ENCODE assay signal across 1 cellular context in genomic region chr7:2232766-2233520, GRCh38.
A peak's percentile ranks its signal among the peaks of the same experiment; 100 is the strongest.
TF ChIP-seq lines count a peak whose summit lies in the region.

TSS of gene MAD1L1 (minus strand) at chr7:2232945. CDS start at chr7:2230133, 2,812 bp downstream.

TF ChIP-seq in HepG2, 621 proteins besides CTCF, POLR2A, EP300 and RAD21 (continued from another document and continues in another):
- TF ChIP-seq, protein P1, sequence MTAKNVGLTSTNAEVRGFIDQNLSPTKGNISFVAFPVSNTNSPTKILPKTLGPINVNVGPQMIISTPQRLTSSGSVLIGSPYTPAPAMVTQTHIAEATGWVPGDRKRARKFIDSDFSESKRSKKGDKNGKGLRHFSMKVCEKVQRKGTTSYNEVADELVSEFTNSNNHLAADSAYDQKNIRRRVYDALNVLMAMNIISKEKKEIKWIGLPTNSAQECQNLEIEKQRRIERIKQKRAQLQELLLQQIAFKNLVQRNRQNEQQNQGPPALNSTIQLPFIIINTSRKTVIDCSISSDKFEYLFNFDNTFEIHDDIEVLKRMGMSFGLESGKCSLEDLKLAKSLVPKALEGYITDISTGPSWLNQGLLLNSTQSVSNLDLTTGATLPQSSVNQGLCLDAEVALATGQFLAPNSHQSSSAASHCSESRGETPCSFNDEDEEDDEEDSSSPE (CRISPR knock-in tag; IDR thresholded peaks at IDR 0.05), result peak; percentile 67; the same call in 1 of the 2 replicates
- TF ChIP-seq ZSCAN21 (CRISPR knock-in tag; IDR thresholded peaks at IDR 0.05; ENCODE audit: borderline replicate concordance) (no peak), AGO2 (optimal IDR thresholded peaks at IDR 0.05; ENCODE audit: low read depth, low read length) (peak; percentile 88), TCF7 (IDR thresholded peaks at IDR 0.05; ENCODE audit: low read depth) (no peak), KLF16 (CRISPR knock-in tag; IDR thresholded peaks at IDR 0.05) (peak in 1 of 2 experiments; percentile 48; a peak in 1 of 4 replicates), MTA1 (CRISPR knock-in tag; IDR thresholded peaks at IDR 0.05; ENCODE audit: borderline replicate concordance) (no peak), ZNF883 (CRISPR knock-in tag; IDR thresholded peaks at IDR 0.05; ENCODE audit: not compliant biosample characterization) (peak; percentile 38), MED8 (CRISPR knock-in tag; IDR thresholded peaks at IDR 0.05; ENCODE audit: insufficient replicate concordance) (peak; percentile 77), ZMYM2 (CRISPR knock-in tag; IDR thresholded peaks at IDR 0.05) (no peak), KLF6 (CRISPR knock-in tag; IDR thresholded peaks at IDR 0.05) (no peak), FOXK1 (CRISPR knock-in tag; IDR thresholded peaks at IDR 0.05; ENCODE audit: borderline replicate concordance, low read depth) (peak; percentile 27; the same call in 1 of the 2 replicates), ETS1 (CRISPR knock-in tag; IDR thresholded peaks at IDR 0.05) (0 out of 2 replicates have a peak, but pooled peaks have one; percentile 50), BORCS8-MEF2B (CRISPR knock-in tag; IDR thresholded peaks at IDR 0.05) (peak; percentile 36; the same call in 1 of the 2 replicates), CBX5 (CRISPR knock-in tag; IDR thresholded peaks at IDR 0.05; ENCODE audit: borderline replicate concordance) (peak; percentile 76; the same call in 1 of the 2 replicates), MIXL1 (CRISPR knock-in tag; IDR thresholded peaks at IDR 0.05) (0 out of 2 replicates have a peak, but pooled peaks have one; percentile 15), KMT2B (CRISPR knock-in tag; IDR thresholded peaks at IDR 0.05) (peak; percentile 81), ZNF674 (CRISPR knock-in tag; IDR thresholded peaks at IDR 0.05; ENCODE audit: low read depth) (no peak; the same call in 1 of the 2 replicates), TIGD3 (CRISPR knock-in tag; IDR thresholded peaks at IDR 0.05; ENCODE audit: borderline replicate concordance) (no peak; the same call in 1 of the 2 replicates), ZNF563 (CRISPR knock-in tag; IDR thresholded peaks at IDR 0.05) (0 out of 2 replicates have a peak, but pooled peaks have one; percentile 51), SCMH1 (CRISPR knock-in tag; IDR thresholded peaks at IDR 0.05; ENCODE audit: borderline replicate concordance) (no peak), RXRA (CRISPR knock-in tag; IDR thresholded peaks at IDR 0.05) (peak; percentile 51; the same call in 1 of the 2 replicates), RXRB (CRISPR knock-in tag; IDR thresholded peaks at IDR 0.05; ENCODE audit: borderline replicate concordance) (peak; percentile 43), DNMT1 (CRISPR knock-in tag; IDR thresholded peaks at IDR 0.05) (no peak), E2F2 (CRISPR knock-in tag; IDR thresholded peaks at IDR 0.05; ENCODE audit: borderline replicate concordance) (peak; percentile 27; the same call in 1 of the 2 replicates), ZNF251 (CRISPR knock-in tag; IDR thresholded peaks at IDR 0.05) (peak; percentile 57; the same call in 1 of the 2 replicates), FOXK2 (IDR thresholded peaks at IDR 0.05) (no peak), SIN3A (IDR thresholded peaks at IDR 0.05; ENCODE audit: borderline replicate concordance, low read depth, low read length) (peak; percentile 87; the same call in 1 of the 2 replicates), SAP130 (CRISPR knock-in tag; IDR thresholded peaks at IDR 0.05; ENCODE audit: low read depth) (peak; percentile 92), ZNF891 (CRISPR knock-in tag; IDR thresholded peaks at IDR 0.05) (0 out of 2 replicates have a peak, but pooled peaks have one; percentile 44), DMAP1 (CRISPR knock-in tag; IDR thresholded peaks at IDR 0.05) (0 out of 2 replicates have a peak, but pooled peaks have one; percentile 34), ZNF83 (CRISPR knock-in tag; IDR thresholded peaks at IDR 0.05; ENCODE audit: borderline replicate concordance) (no peak), IRF2 (CRISPR knock-in tag; IDR thresholded peaks at IDR 0.05) (peak; percentile 59; the same call in 1 of the 2 replicates), ZSCAN22 (CRISPR knock-in tag; IDR thresholded peaks at IDR 0.05) (no peak), DR1 (CRISPR knock-in tag; IDR thresholded peaks at IDR 0.05) (peak; percentile 79), HNRNPLL (IDR thresholded peaks at IDR 0.05; ENCODE audit: low read depth, low read length, poor library complexity, severe bottlenecking) (peak; percentile 98), AKAP8 (CRISPR knock-in tag; IDR thresholded peaks at IDR 0.05) (peak; percentile 56), CHD2 (IDR thresholded peaks at IDR 0.05; ENCODE audit: low read depth, low read length) (peak; percentile 99), ARNT2 (CRISPR knock-in tag; IDR thresholded peaks at IDR 0.05; ENCODE audit: low read depth) (peak; percentile 94; the same call in 1 of the 2 replicates), ZNF335 (CRISPR knock-in tag; IDR thresholded peaks at IDR 0.05) (peak; percentile 49; the same call in 1 of the 2 replicates), ZNF256 (CRISPR knock-in tag; conservative IDR thresholded peaks at IDR 0.05) (peak; percentile 68; the same call in 1 of the 2 replicates), EED (CRISPR knock-in tag; IDR thresholded peaks at IDR 0.05) (peak; percentile 68)
- TF ChIP-seq, protein P2, sequence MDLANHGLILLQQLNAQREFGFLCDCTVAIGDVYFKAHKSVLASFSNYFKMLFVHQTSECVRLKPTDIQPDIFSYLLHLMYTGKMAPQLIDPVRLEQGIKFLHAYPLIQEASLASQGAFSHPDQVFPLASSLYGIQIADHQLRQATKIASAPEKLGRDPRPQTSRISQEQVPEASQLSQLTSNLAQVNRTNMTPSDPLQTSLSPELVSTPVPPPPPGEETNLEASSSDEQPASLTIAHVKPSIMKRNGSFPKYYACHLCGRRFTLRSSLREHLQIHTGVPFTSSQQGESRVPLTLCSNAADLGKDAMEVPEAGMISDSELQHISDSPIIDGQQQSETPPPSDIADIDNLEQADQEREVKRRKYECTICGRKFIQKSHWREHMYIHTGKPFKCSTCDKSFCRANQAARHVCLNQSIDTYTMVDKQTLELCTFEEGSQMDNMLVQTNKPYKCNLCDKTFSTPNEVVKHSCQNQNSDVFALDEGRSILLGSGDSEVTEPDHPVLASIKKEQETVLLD (CRISPR knock-in tag; IDR thresholded peaks at IDR 0.05; ENCODE audit: low read depth), result no peak
- TF ChIP-seq, protein P3, sequence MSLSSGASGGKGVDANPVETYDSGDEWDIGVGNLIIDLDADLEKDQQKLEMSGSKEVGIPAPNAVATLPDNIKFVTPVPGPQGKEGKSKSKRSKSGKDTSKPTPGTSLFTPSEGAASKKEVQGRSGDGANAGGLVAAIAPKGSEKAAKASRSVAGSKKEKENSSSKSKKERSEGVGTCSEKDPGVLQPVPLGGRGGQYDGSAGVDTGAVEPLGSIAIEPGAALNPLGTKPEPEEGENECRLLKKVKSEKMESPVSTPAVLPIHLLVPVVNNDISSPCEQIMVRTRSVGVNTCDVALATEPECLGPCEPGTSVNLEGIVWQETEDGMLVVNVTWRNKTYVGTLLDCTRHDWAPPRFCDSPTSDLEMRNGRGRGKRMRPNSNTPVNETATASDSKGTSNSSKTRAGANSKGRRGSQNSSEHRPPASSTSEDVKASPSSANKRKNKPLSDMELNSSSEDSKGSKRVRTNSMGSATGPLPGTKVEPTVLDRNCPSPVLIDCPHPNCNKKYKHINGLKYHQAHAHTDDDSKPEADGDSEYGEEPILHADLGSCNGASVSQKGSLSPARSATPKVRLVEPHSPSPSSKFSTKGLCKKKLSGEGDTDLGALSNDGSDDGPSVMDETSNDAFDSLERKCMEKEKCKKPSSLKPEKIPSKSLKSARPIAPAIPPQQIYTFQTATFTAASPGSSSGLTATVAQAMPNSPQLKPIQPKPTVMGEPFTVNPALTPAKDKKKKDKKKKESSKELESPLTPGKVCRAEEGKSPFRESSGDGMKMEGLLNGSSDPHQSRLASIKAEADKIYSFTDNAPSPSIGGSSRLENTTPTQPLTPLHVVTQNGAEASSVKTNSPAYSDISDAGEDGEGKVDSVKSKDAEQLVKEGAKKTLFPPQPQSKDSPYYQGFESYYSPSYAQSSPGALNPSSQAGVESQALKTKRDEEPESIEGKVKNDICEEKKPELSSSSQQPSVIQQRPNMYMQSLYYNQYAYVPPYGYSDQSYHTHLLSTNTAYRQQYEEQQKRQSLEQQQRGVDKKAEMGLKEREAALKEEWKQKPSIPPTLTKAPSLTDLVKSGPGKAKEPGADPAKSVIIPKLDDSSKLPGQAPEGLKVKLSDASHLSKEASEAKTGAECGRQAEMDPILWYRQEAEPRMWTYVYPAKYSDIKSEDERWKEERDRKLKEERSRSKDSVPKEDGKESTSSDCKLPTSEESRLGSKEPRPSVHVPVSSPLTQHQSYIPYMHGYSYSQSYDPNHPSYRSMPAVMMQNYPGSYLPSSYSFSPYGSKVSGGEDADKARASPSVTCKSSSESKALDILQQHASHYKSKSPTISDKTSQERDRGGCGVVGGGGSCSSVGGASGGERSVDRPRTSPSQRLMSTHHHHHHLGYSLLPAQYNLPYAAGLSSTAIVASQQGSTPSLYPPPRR (CRISPR knock-in tag; IDR thresholded peaks at IDR 0.05; ENCODE audit: borderline replicate concordance), result peak; percentile 56; the same call in 1 of the 2 replicates
- TF ChIP-seq, protein P4, sequence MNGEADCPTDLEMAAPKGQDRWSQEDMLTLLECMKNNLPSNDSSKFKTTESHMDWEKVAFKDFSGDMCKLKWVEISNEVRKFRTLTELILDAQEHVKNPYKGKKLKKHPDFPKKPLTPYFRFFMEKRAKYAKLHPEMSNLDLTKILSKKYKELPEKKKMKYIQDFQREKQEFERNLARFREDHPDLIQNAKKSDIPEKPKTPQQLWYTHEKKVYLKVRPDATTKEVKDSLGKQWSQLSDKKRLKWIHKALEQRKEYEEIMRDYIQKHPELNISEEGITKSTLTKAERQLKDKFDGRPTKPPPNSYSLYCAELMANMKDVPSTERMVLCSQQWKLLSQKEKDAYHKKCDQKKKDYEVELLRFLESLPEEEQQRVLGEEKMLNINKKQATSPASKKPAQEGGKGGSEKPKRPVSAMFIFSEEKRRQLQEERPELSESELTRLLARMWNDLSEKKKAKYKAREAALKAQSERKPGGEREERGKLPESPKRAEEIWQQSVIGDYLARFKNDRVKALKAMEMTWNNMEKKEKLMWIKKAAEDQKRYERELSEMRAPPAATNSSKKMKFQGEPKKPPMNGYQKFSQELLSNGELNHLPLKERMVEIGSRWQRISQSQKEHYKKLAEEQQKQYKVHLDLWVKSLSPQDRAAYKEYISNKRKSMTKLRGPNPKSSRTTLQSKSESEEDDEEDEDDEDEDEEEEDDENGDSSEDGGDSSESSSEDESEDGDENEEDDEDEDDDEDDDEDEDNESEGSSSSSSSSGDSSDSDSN (CRISPR knock-in tag; IDR thresholded peaks at IDR 0.05), result peak; percentile 91
- TF ChIP-seq, protein P5, sequence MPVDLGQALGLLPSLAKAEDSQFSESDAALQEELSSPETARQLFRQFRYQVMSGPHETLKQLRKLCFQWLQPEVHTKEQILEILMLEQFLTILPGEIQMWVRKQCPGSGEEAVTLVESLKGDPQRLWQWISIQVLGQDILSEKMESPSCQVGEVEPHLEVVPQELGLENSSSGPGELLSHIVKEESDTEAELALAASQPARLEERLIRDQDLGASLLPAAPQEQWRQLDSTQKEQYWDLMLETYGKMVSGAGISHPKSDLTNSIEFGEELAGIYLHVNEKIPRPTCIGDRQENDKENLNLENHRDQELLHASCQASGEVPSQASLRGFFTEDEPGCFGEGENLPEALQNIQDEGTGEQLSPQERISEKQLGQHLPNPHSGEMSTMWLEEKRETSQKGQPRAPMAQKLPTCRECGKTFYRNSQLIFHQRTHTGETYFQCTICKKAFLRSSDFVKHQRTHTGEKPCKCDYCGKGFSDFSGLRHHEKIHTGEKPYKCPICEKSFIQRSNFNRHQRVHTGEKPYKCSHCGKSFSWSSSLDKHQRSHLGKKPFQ (CRISPR knock-in tag; IDR thresholded peaks at IDR 0.05; ENCODE audit: insufficient replicate concordance), result peak; percentile 39
- TF ChIP-seq, protein P6, sequence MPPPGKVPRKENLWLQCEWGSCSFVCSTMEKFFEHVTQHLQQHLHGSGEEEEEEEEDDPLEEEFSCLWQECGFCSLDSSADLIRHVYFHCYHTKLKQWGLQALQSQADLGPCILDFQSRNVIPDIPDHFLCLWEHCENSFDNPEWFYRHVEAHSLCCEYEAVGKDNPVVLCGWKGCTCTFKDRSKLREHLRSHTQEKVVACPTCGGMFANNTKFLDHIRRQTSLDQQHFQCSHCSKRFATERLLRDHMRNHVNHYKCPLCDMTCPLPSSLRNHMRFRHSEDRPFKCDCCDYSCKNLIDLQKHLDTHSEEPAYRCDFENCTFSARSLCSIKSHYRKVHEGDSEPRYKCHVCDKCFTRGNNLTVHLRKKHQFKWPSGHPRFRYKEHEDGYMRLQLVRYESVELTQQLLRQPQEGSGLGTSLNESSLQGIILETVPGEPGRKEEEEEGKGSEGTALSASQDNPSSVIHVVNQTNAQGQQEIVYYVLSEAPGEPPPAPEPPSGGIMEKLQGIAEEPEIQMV (CRISPR knock-in tag; IDR thresholded peaks at IDR 0.05; ENCODE audit: low read depth), result peak; percentile 98
